ENCODE assay signal across 1 cellular context in the genomic region with DNA sequence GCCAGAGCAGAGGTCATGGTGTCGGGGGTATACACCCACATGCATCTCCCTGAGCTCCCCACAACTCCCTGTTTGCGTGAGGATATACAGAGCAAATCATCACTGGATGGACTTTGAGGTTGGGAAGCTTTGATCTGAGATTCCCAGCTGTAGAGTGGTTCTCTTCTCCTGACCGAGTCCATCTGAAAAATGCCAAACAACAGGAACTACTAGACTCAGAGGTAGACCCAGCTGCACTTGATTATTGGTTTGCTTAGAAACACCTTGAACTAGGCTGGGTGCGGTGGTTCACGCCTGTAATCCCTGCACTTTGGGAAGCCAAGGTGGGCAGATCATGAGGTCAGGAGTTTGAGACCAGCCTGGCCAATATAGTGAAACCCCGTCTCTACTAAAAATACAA.
TF ChIP-seq lines count a peak whose summit lies in the region.

No MANE protein-coding gene starts in this region.

TF ChIP-seq in HepG2, 621 proteins besides CTCF, POLR2A, EP300 and RAD21 (continued from another document and continues in another):
- TF ChIP-seq, protein P1, sequence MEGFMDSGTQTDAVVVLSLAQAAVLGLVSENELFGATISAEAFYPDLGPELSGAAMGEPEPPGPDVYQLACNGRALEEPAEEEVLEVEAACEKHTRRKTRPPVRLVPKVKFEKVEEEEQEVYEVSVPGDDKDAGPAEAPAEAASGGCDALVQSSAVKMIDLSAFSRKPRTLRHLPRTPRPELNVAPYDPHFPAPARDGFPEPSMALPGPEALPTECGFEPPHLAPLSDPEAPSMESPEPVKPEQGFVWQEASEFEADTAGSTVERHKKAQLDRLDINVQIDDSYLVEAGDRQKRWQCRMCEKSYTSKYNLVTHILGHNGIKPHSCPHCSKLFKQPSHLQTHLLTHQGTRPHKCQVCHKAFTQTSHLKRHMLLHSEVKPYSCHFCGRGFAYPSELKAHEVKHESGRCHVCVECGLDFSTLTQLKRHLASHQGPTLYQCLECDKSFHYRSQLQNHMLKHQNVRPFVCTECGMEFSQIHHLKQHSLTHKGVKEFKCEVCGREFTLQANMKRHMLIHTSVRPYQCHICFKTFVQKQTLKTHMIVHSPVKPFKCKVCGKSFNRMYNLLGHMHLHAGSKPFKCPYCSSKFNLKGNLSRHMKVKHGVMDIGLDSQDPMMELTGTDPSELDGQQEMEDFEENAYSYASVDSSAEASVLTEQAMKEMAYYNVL (CRISPR knock-in tag; IDR thresholded peaks at IDR 0.05; ENCODE audit: borderline replicate concordance), result 0 out of 2 replicates have a peak, but pooled peaks have one; percentile 39
- TF ChIP-seq HNRNPL (IDR thresholded peaks at IDR 0.05; ENCODE audit: low read depth, low read length) (no peak), ZSCAN22 (CRISPR knock-in tag; IDR thresholded peaks at IDR 0.05) (no peak), ZNF101 (CRISPR knock-in tag; IDR thresholded peaks at IDR 0.05; ENCODE audit: borderline replicate concordance, low read depth) (no peak), TMF1 (CRISPR knock-in tag; IDR thresholded peaks at IDR 0.05; ENCODE audit: low read depth) (no peak), ZNF703 (CRISPR knock-in tag; IDR thresholded peaks at IDR 0.05; ENCODE audit: borderline replicate concordance) (no peak), AHR (CRISPR knock-in tag; IDR thresholded peaks at IDR 0.05) (no peak), SKI (IDR thresholded peaks at IDR 0.05; ENCODE audit: partially characterized antibody) (peak; percentile 35), GABPB1 (CRISPR knock-in tag; IDR thresholded peaks at IDR 0.05) (no peak), ZNF720 (CRISPR knock-in tag; IDR thresholded peaks at IDR 0.05) (no peak), ZNF672 (CRISPR knock-in tag; IDR thresholded peaks at IDR 0.05) (no peak), SALL1 (CRISPR knock-in tag; IDR thresholded peaks at IDR 0.05) (peak; percentile 74), PCBP2 (optimal IDR thresholded peaks at IDR 0.05; ENCODE audit: low read depth, low read length, poor library complexity, severe bottlenecking) (no peak), ZNF484 (CRISPR knock-in tag; IDR thresholded peaks at IDR 0.05; ENCODE audit: borderline replicate concordance, low read depth) (no peak), GATAD2A (CRISPR knock-in tag; IDR thresholded peaks at IDR 0.05) (no peak), PITX1 (CRISPR knock-in tag; IDR thresholded peaks at IDR 0.05) (peak; percentile 40), HDAC1 (CRISPR knock-in tag; IDR thresholded peaks at IDR 0.05) (0 out of 2 replicates have a peak, but pooled peaks have one; percentile 5), SNRNP70 (IDR thresholded peaks at IDR 0.05; ENCODE audit: low read depth, low read length) (no peak), SOX5 (CRISPR knock-in tag; IDR thresholded peaks at IDR 0.05; ENCODE audit: borderline replicate concordance) (peak; percentile 44; the same call in 1 of the 2 replicates), FOXA3 (CRISPR knock-in tag; IDR thresholded peaks at IDR 0.05) (peak; percentile 17; the same call in 1 of the 2 replicates), ADNP (CRISPR knock-in tag; IDR thresholded peaks at IDR 0.05) (no peak), ZNF274 (CRISPR knock-in tag; IDR thresholded peaks at IDR 0.05) (0 out of 2 replicates have a peak, but pooled peaks have one; percentile 54), ZNF296 (CRISPR knock-in tag; conservative IDR thresholded peaks at IDR 0.05) (no peak), ZNF17 (CRISPR knock-in tag; IDR thresholded peaks at IDR 0.05) (no peak), ETV5 (CRISPR knock-in tag; IDR thresholded peaks at IDR 0.05; ENCODE audit: borderline replicate concordance) (no peak), MEF2D (CRISPR knock-in tag; IDR thresholded peaks at IDR 0.05) (no peak), ZNF12 (CRISPR knock-in tag; IDR thresholded peaks at IDR 0.05) (no peak), TARDBP (CRISPR knock-in tag; IDR thresholded peaks at IDR 0.05) (peak; percentile 14; the same call in 1 of the 2 replicates), STAT5B (CRISPR knock-in tag; IDR thresholded peaks at IDR 0.05) (no peak), AGO2 (optimal IDR thresholded peaks at IDR 0.05; ENCODE audit: low read depth, low read length) (no peak), NR3C1 (CRISPR knock-in tag; IDR thresholded peaks at IDR 0.05) (no peak), RXRA (CRISPR knock-in tag; IDR thresholded peaks at IDR 0.05) (peak; percentile 16; the same call in 1 of the 2 replicates), HOXA3 (CRISPR knock-in tag; IDR thresholded peaks at IDR 0.05) (peak; percentile 31; the same call in 1 of the 2 replicates), CREM (IDR thresholded peaks at IDR 0.05) (no peak), CREM (CRISPR knock-in tag; IDR thresholded peaks at IDR 0.05) (no peak), NCOR1 (IDR thresholded peaks at IDR 0.05; ENCODE audit: borderline replicate concordance, low read length) (peak; percentile 23; the same call in 1 of the 2 replicates), ZBTB38 (CRISPR knock-in tag; IDR thresholded peaks at IDR 0.05) (no peak), SCMH1 (CRISPR knock-in tag; IDR thresholded peaks at IDR 0.05; ENCODE audit: borderline replicate concordance) (no peak)
- TF ChIP-seq, protein P2, sequence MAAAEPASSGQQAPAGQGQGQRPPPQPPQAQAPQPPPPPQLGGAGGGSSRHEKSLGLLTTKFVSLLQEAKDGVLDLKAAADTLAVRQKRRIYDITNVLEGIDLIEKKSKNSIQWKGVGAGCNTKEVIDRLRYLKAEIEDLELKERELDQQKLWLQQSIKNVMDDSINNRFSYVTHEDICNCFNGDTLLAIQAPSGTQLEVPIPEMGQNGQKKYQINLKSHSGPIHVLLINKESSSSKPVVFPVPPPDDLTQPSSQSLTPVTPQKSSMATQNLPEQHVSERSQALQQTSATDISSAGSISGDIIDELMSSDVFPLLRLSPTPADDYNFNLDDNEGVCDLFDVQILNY (CRISPR knock-in tag; conservative IDR thresholded peaks at IDR 0.05), result no peak
- TF ChIP-seq, protein P3, sequence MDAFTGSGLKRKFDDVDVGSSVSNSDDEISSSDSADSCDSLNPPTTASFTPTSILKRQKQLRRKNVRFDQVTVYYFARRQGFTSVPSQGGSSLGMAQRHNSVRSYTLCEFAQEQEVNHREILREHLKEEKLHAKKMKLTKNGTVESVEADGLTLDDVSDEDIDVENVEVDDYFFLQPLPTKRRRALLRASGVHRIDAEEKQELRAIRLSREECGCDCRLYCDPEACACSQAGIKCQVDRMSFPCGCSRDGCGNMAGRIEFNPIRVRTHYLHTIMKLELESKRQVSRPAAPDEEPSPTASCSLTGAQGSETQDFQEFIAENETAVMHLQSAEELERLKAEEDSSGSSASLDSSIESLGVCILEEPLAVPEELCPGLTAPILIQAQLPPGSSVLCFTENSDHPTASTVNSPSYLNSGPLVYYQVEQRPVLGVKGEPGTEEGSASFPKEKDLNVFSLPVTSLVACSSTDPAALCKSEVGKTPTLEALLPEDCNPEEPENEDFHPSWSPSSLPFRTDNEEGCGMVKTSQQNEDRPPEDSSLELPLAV (CRISPR knock-in tag; conservative IDR thresholded peaks at IDR 0.05; ENCODE audit: low read depth), result no peak
- TF ChIP-seq, protein P4, sequence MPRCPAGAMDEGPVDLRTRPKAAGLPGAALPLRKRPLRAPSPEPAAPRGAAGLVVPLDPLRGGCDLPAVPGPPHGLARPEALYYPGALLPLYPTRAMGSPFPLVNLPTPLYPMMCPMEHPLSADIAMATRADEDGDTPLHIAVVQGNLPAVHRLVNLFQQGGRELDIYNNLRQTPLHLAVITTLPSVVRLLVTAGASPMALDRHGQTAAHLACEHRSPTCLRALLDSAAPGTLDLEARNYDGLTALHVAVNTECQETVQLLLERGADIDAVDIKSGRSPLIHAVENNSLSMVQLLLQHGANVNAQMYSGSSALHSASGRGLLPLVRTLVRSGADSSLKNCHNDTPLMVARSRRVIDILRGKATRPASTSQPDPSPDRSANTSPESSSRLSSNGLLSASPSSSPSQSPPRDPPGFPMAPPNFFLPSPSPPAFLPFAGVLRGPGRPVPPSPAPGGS (CRISPR knock-in tag; IDR thresholded peaks at IDR 0.05), result no peak
- TF ChIP-seq, protein P5, sequence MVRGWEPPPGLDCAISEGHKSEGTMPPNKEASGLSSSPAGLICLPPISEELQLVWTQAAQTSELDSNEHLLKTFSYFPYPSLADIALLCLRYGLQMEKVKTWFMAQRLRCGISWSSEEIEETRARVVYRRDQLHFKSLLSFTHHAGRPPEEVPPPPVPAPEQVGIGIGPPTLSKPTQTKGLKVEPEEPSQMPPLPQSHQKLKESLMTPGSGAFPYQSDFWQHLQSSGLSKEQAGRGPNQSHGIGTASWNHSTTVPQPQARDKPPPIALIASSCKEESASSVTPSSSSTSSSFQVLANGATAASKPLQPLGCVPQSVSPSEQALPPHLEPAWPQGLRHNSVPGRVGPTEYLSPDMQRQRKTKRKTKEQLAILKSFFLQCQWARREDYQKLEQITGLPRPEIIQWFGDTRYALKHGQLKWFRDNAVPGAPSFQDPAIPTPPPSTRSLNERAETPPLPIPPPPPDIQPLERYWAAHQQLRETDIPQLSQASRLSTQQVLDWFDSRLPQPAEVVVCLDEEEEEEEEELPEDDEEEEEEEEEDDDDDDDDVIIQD (CRISPR knock-in tag; IDR thresholded peaks at IDR 0.05; ENCODE audit: low read depth), result no peak
- TF ChIP-seq, protein P6, sequence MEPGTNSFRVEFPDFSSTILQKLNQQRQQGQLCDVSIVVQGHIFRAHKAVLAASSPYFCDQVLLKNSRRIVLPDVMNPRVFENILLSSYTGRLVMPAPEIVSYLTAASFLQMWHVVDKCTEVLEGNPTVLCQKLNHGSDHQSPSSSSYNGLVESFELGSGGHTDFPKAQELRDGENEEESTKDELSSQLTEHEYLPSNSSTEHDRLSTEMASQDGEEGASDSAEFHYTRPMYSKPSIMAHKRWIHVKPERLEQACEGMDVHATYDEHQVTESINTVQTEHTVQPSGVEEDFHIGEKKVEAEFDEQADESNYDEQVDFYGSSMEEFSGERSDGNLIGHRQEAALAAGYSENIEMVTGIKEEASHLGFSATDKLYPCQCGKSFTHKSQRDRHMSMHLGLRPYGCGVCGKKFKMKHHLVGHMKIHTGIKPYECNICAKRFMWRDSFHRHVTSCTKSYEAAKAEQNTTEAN (CRISPR knock-in tag; conservative IDR thresholded peaks at IDR 0.05), result no peak
- TF ChIP-seq, protein P7, sequence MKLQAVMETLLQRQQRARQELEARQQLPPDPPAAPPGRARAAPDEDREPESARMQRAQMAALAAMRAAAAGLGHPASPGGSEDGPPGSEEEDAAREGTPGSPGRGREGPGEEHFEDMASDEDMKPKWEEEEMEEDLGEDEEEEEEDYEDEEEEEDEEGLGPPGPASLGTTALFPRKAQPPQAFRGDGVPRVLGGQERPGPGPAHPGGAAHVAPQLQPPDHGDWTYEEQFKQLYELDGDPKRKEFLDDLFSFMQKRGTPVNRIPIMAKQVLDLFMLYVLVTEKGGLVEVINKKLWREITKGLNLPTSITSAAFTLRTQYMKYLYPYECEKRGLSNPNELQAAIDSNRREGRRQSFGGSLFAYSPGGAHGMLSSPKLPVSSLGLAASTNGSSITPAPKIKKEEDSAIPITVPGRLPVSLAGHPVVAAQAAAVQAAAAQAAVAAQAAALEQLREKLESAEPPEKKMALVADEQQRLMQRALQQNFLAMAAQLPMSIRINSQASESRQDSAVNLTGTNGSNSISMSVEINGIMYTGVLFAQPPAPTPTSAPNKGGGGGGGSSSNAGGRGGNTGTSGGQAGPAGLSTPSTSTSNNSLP (IDR thresholded peaks at IDR 0.05; ENCODE audit: low read depth, low read length), result no peak
- TF ChIP-seq, protein P8, sequence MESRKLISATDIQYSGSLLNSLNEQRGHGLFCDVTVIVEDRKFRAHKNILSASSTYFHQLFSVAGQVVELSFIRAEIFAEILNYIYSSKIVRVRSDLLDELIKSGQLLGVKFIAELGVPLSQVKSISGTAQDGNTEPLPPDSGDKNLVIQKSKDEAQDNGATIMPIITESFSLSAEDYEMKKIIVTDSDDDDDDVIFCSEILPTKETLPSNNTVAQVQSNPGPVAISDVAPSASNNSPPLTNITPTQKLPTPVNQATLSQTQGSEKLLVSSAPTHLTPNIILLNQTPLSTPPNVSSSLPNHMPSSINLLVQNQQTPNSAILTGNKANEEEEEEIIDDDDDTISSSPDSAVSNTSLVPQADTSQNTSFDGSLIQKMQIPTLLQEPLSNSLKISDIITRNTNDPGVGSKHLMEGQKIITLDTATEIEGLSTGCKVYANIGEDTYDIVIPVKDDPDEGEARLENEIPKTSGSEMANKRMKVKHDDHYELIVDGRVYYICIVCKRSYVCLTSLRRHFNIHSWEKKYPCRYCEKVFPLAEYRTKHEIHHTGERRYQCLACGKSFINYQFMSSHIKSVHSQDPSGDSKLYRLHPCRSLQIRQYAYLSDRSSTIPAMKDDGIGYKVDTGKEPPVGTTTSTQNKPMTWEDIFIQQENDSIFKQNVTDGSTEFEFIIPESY (CRISPR knock-in tag; IDR thresholded peaks at IDR 0.05), result no peak
- TF ChIP-seq, protein P9, sequence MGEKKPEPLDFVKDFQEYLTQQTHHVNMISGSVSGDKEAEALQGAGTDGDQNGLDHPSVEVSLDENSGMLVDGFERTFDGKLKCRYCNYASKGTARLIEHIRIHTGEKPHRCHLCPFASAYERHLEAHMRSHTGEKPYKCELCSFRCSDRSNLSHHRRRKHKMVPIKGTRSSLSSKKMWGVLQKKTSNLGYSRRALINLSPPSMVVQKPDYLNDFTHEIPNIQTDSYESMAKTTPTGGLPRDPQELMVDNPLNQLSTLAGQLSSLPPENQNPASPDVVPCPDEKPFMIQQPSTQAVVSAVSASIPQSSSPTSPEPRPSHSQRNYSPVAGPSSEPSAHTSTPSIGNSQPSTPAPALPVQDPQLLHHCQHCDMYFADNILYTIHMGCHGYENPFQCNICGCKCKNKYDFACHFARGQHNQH (CRISPR knock-in tag; IDR thresholded peaks at IDR 0.05), result no peak
- TF ChIP-seq, protein P10, sequence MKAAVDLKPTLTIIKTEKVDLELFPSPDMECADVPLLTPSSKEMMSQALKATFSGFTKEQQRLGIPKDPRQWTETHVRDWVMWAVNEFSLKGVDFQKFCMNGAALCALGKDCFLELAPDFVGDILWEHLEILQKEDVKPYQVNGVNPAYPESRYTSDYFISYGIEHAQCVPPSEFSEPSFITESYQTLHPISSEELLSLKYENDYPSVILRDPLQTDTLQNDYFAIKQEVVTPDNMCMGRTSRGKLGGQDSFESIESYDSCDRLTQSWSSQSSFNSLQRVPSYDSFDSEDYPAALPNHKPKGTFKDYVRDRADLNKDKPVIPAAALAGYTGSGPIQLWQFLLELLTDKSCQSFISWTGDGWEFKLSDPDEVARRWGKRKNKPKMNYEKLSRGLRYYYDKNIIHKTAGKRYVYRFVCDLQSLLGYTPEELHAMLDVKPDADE (CRISPR knock-in tag; IDR thresholded peaks at IDR 0.05), result no peak
- TF ChIP-seq, protein P11, sequence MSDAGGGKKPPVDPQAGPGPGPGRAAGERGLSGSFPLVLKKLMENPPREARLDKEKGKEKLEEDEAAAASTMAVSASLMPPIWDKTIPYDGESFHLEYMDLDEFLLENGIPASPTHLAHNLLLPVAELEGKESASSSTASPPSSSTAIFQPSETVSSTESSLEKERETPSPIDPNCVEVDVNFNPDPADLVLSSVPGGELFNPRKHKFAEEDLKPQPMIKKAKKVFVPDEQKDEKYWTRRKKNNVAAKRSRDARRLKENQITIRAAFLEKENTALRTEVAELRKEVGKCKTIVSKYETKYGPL (CRISPR knock-in tag; IDR thresholded peaks at IDR 0.05), result no peak
- TF ChIP-seq, protein P12, sequence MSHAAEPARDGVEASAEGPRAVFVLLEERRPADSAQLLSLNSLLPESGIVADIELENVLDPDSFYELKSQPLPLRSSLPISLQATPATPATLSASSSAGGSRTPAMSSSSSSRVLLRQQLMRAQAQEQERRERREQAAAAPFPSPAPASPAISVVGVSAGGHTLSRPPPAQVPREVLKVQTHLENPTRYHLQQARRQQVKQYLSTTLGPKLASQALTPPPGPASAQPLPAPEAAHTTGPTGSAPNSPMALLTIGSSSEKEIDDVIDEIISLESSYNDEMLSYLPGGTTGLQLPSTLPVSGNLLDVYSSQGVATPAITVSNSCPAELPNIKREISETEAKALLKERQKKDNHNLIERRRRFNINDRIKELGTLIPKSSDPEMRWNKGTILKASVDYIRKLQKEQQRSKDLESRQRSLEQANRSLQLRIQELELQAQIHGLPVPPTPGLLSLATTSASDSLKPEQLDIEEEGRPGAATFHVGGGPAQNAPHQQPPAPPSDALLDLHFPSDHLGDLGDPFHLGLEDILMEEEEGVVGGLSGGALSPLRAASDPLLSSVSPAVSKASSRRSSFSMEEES (CRISPR knock-in tag; IDR thresholded peaks at IDR 0.05), result no peak
